ENCODE assay signal across 16 cellular contexts in genomic region chr12:125001636-125002035, GRCh38. TPM values are rescaled to one million over a fixed set of nuclear protein-coding genes. Genes with fewer than 3 reads are reported as not detected.
DNase-seq lines count a peak whose midpoint lies in the region; ATAC-seq and TF ChIP-seq lines count a peak whose summit lies in the region.
"Had no signal": no experiment of that assay in that cellular context is flagged by ENCODE, and none has a peak within 500 bp of the region (broad histone marks: within the 10 kb centered on the region; RNA-seq: fewer than 3 reads in every experiment).

No MANE protein-coding gene starts in this region.

- no peak for ATAC-seq in memory B cell (ENCODE audit: low read depth)
- ATAC-seq in stimulated activated memory B cell treated with anti-CD40 and anti-IgM and Interleukin-4, amounts not matched to agents 10 μg/mL and 1 μg/mL and 100 μg/mL, for 72 hours: no peak
- no peak for ATAC-seq in activated CD4-positive, alpha-beta T cell treated with anti-CD3 and anti-CD28 coated beads for 36 hours

- intact Hi-C loops in CD14-positive monocyte (cut with micrococcal nuclease): no loop called here
- intact Hi-C loops in activated CD4-positive, alpha-beta T cell treated with anti-CD3 and anti-CD28 coated beads for 36 hours (cut with DNase I, micrococcal nuclease): no loop called here

- H3K79me2 ChIP-seq in Karpas-422 (ENCODE audit: low read length): peaks cover 98% of the 10 kb centered on the region

- no peaks in the 10 kb centered on the region for H3K9me3 ChIP-seq in Karpas-422 (ENCODE audit: low read length)

- H3K36me3 Mint-ChIP-seq in CD14-positive monocyte (peaks cover 13 to 47% of the 10 kb centered on the region in 2 donors), memory B cell (peaks cover 2% of the 10 kb centered on the region)
- H3K36me3 Mint-ChIP-seq in stimulated activated memory B cell treated with anti-CD40 and anti-IgM and Interleukin-4, amounts not matched to agents 10 μg/mL and 1 μg/mL and 100 μg/mL, for 72 hours: peaks cover 6% of the 10 kb centered on the region
- H3K36me3 Mint-ChIP-seq in activated CD4-positive, alpha-beta T cell treated with anti-CD3 and anti-CD28 coated beads for 36 hours (ENCODE audit: low read depth): peaks cover 26% of the 10 kb centered on the region

- H3K9me3 Mint-ChIP-seq in CD14-positive monocyte: no peaks in the 10 kb centered on the region
- H3K9me3 Mint-ChIP-seq in memory B cell: no peaks in the 10 kb centered on the region
- H3K9me3 Mint-ChIP-seq in stimulated activated memory B cell treated with anti-CD40 and anti-IgM and Interleukin-4, amounts not matched to agents 10 μg/mL and 1 μg/mL and 100 μg/mL, for 72 hours: no peaks in the 10 kb centered on the region
- no peaks in the 10 kb centered on the region for H3K9me3 Mint-ChIP-seq in activated CD4-positive, alpha-beta T cell treated with anti-CD3 and anti-CD28 coated beads for 36 hours (ENCODE audit: low read depth)
- H3K9me3 Mint-ChIP-seq: CD4-positive, CD25-positive, alpha-beta regulatory T cell; CD8-positive, alpha-beta memory T cell had no signal

- CTCF ChIA-PET in activated CD4-positive, alpha-beta T cell treated with anti-CD3 and anti-CD28 coated beads for 36 hours (lab: Charles Lee): interaction anchor here (1.1 kb wide), 1 partner anchor 11 kb away, joined by 4 read pairs; no protein-coding TSS in a partner anchor

- no peak overlapping the region for H2AFZ ChIP-seq in Karpas-422 (ENCODE audit: low read length)

- peak overlapping the region; percentile 40; the same call in 1 of the 2 replicates for H3K4me3 ChIP-seq in Karpas-422 (ENCODE audit: low read length)
- H3K4me3 ChIP-seq: BLaER1 treated with 17β-estradiol and CSF1 and Interleukin-3, amounts not matched to agents 10 nM and 100 nM had no signal

- H3K4me2 ChIP-seq in Karpas-422 (ENCODE audit: low read depth, low read length, poor library complexity, severe bottlenecking): peak overlapping the region; percentile 68
- H3K4me2 ChIP-seq: BLaER1 treated with 17β-estradiol and CSF1 and Interleukin-3, amounts not matched to agents 10 nM and 100 nM had no signal

- peaks cover 70% of the 10 kb centered on the region for H4K20me1 ChIP-seq in Karpas-422 (ENCODE audit: insufficient read depth, low read depth, low read length)

- H3K9ac ChIP-seq in Karpas-422 (ENCODE audit: low read length): no peak overlapping the region
- H3K9ac ChIP-seq: BLaER1 treated with 17β-estradiol and CSF1 and Interleukin-3, amounts not matched to agents 10 nM and 100 nM had no signal

- no peaks in the 10 kb centered on the region for H3K9me2 ChIP-seq in Karpas-422 (replicated peaks; ENCODE audit: insufficient read depth, low read length)

- H3K27ac ChIP-seq in Karpas-422 (ENCODE audit: low read length): peak overlapping the region; percentile 78
- H3K27ac ChIP-seq: BLaER1 treated with 17β-estradiol and CSF1 and Interleukin-3, amounts not matched to agents 10 nM and 100 nM had no signal

- H3K4me1 Mint-ChIP-seq in CD14-positive monocyte: peaks cover 15% of the 10 kb centered on the region
- H3K4me1 Mint-ChIP-seq in memory B cell: peaks cover 23% of the 10 kb centered on the region
- H3K4me1 Mint-ChIP-seq in stimulated activated memory B cell treated with anti-CD40 and anti-IgM and Interleukin-4, amounts not matched to agents 10 μg/mL and 1 μg/mL and 100 μg/mL, for 72 hours: peaks cover 42% of the 10 kb centered on the region
- peaks cover 3% of the 10 kb centered on the region for H3K4me1 Mint-ChIP-seq in activated CD4-positive, alpha-beta T cell treated with anti-CD3 and anti-CD28 coated beads for 36 hours
- H3K4me1 Mint-ChIP-seq: H9 had no signal

- H3K27me3 ChIP-seq in Karpas-422 (ENCODE audit: low read length): no peaks in the 10 kb centered on the region
- H3K27me3 ChIP-seq: BLaER1 treated with 17β-estradiol and CSF1 and Interleukin-3, amounts not matched to agents 10 nM and 100 nM had no signal

- peaks cover 0 to 1% (median 0%) of the 10 kb centered on the region in 3 donors for H3K27me3 Mint-ChIP-seq in CD14-positive monocyte (ENCODE audit: low read depth in 3 of 3)
- no peaks in the 10 kb centered on the region for H3K27me3 Mint-ChIP-seq in memory B cell
- no peaks in the 10 kb centered on the region for H3K27me3 Mint-ChIP-seq in stimulated activated memory B cell treated with anti-CD40 and anti-IgM and Interleukin-4, amounts not matched to agents 10 μg/mL and 1 μg/mL and 100 μg/mL, for 72 hours
- no peaks in the 10 kb centered on the region for H3K27me3 Mint-ChIP-seq in activated CD4-positive, alpha-beta T cell treated with anti-CD3 and anti-CD28 coated beads for 36 hours
- H3K27me3 Mint-ChIP-seq: CD4-positive, CD25-positive, alpha-beta regulatory T cell had no signal

- DNase-seq in CD14-positive monocyte (ENCODE audit: low spot score) (no peak), Karpas-422 (peak; percentile 72), memory B cell (ENCODE audit: low spot score in 2 of 2) (no peak), NCI-H510A (lab: John Stamatoyannopoulos, UW) (no peak), GM19238 (ENCODE audit: insufficient read length, low spot score) (no peak)
- no peak for DNase-seq in activated CD4-positive, alpha-beta T cell treated with anti-CD3 and anti-CD28 coated beads for 36 hours
- DNase-seq: 8988T; CD4-positive, CD25-positive, alpha-beta regulatory T cell; CD8-positive, alpha-beta memory T cell; COR-L47; GDM1; H9; IMR-90; KBM-7 had no signal

- peaks cover 40% of the 10 kb centered on the region for H3K36me3 ChIP-seq in Karpas-422 (ENCODE audit: insufficient read depth, low read length)

- peak overlapping the region in 4 of 7 donors; percentile 12 to 79 (median 32) for H3K27ac Mint-ChIP-seq in CD14-positive monocyte
- peak overlapping the region; percentile 40 for H3K27ac Mint-ChIP-seq in memory B cell
- H3K27ac Mint-ChIP-seq in stimulated activated memory B cell treated with anti-CD40 and anti-IgM and Interleukin-4, amounts not matched to agents 10 μg/mL and 1 μg/mL and 100 μg/mL, for 72 hours: peak overlapping the region; percentile 25
- no peak overlapping the region for H3K27ac Mint-ChIP-seq in activated CD4-positive, alpha-beta T cell treated with anti-CD3 and anti-CD28 coated beads for 36 hours
- H3K27ac Mint-ChIP-seq: H9 had no signal

- no peak for TF ChIP-seq CTCF in CD14-positive monocyte (IDR thresholded peaks at IDR 0.05)

- POLR2A ChIA-PET in activated CD4-positive, alpha-beta T cell treated with anti-CD3 and anti-CD28 coated beads for 36 hours (lab: Charles Lee): interaction anchor here (0.6 kb wide), 1 partner anchor 380 kb away, joined by 3 read pairs; no protein-coding TSS in a partner anchor

- H3K4me1 ChIP-seq in Karpas-422 (ENCODE audit: low read length): peaks cover 53% of the 10 kb centered on the region

- H3K4me3 Mint-ChIP-seq in CD14-positive monocyte (no peak overlapping the region), memory B cell (no peak overlapping the region)
- H3K4me3 Mint-ChIP-seq in stimulated activated memory B cell treated with anti-CD40 and anti-IgM and Interleukin-4, amounts not matched to agents 10 μg/mL and 1 μg/mL and 100 μg/mL, for 72 hours: no peak overlapping the region
- H3K4me3 Mint-ChIP-seq in activated CD4-positive, alpha-beta T cell treated with anti-CD3 and anti-CD28 coated beads for 36 hours: no peak overlapping the region
- H3K4me3 Mint-ChIP-seq: CD4-positive, CD25-positive, alpha-beta regulatory T cell; CD8-positive, alpha-beta memory T cell; H9 had no signal

RNA-seq across cellular contexts. Expression of gene BRI3BP, which starts 8.2 kb away (rescaled TPM):
- 1 to 10 TPM; 5.0 to 6.9 TPM for polyA plus RNA-seq in CD14-positive monocyte
- total RNA-seq in Karpas-422 (2014; rRNA removed; shearing (Covaris generic); ENCODE audit: low replicate concordance): 48.9 and 52.9 TPM in 2 replicates
- 10 to 100 TPM; 18.6 to 26.2 TPM for total RNA-seq in activated CD4-positive, alpha-beta T cell treated with anti-CD3 and anti-CD28 coated beads for 36 hours

RNA-seq across cellular contexts. Expression of gene DHX37, which starts 12.7 kb away (rescaled TPM):
- 1 to 10 TPM; 1.4 to 1.8 TPM for polyA plus RNA-seq in CD14-positive monocyte
- 10.8 and 23.7 TPM in 2 replicates for total RNA-seq in Karpas-422 (2014; rRNA removed; shearing (Covaris generic); ENCODE audit: low replicate concordance)
- total RNA-seq in activated CD4-positive, alpha-beta T cell treated with anti-CD3 and anti-CD28 coated beads for 36 hours: 10 to 100 TPM; 28.8 to 32.4 TPM
